23 cellular contexts compared by ENCODE assay signal in the genomic region with DNA sequence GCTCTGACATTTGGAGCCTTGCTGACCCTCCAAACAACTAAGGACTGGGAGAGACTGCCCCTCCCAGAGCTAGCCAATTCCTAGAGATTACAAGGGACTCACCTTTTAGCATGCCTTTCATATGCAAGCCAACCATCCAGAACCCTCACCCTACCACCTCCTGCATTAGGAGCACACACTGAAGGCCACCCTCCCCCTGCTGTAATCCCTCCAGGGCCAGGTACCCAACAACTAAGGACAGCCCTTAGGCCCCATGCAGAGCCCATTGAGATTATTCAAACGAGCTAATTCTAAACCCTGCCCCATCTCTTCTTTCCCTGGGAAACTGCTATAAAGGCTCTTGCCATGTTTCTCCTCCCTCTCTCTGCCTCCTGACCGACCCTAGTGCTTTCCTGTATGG.
"Had no signal": no experiment of that assay in that cellular context is flagged by ENCODE, and none has a peak within 500 bp of the region (broad histone marks: within the 10 kb centered on the region; RNA-seq: fewer than 3 reads in every experiment).

No MANE protein-coding gene starts in this region.

- H3K4me1 ChIP-seq: right atrium auricular region, sigmoid colon, testis, tibial nerve, upper lobe of right lung had no signal

- H3K27ac Mint-ChIP-seq: dendritic cell treated with granulocyte-macrophage colony-stimulating factor and Interleukin-4, amounts not matched to agents 40 ng/mL and 50 ng/mL, for 4 days; effector memory CD8-positive, alpha-beta T cell; naive thymus-derived CD8-positive, alpha-beta T cell; stimulated activated naive B cell treated with anti-CD40 and anti-IgM and Interleukin-4, amounts not matched to agents 10 μg/mL and 1 μg/mL and 100 μg/mL, for 72 hours; stimulated activated naive CD8-positive, alpha-beta T cell treated with anti-CD3 and anti-CD28 coated beads, Interleukin-15, amount 100 ng/mL, for 72 hours had no signal

- H3K36me3 Mint-ChIP-seq: naive thymus-derived CD8-positive, alpha-beta T cell; stimulated activated naive B cell treated with anti-CD40 and anti-IgM and Interleukin-4, amounts not matched to agents 10 μg/mL and 1 μg/mL and 100 μg/mL, for 72 hours had no signal

- H3K36me3 ChIP-seq: esophagus squamous epithelium, ovary, right atrium auricular region, sigmoid colon, tibial nerve, upper lobe of right lung, vagina had no signal

- H3K4me1 Mint-ChIP-seq: naive thymus-derived CD8-positive, alpha-beta T cell; stimulated activated naive B cell treated with anti-CD40 and anti-IgM and Interleukin-4, amounts not matched to agents 10 μg/mL and 1 μg/mL and 100 μg/mL, for 72 hours; stimulated activated naive CD8-positive, alpha-beta T cell treated with anti-CD3 and anti-CD28 coated beads, Interleukin-15, amount 100 ng/mL, for 72 hours had no signal

- H3K27me3 Mint-ChIP-seq: effector memory CD8-positive, alpha-beta T cell; stimulated activated naive B cell treated with anti-CD40 and anti-IgM and Interleukin-4, amounts not matched to agents 10 μg/mL and 1 μg/mL and 100 μg/mL, for 72 hours; stimulated activated naive CD8-positive, alpha-beta T cell treated with anti-CD3 and anti-CD28 coated beads, Interleukin-15, amount 100 ng/mL, for 72 hours had no signal

- H3K27me3 ChIP-seq: esophagus squamous epithelium, ovary, right atrium auricular region, sigmoid colon, testis, tibial nerve, upper lobe of right lung, vagina had no signal

- H3K27ac ChIP-seq: esophagus squamous epithelium, ovary, right atrium auricular region, sigmoid colon, skin epidermis, testis, tibial nerve, upper lobe of right lung, vagina had no signal

- DNase-seq: effector memory CD8-positive, alpha-beta T cell; esophagus squamous epithelium; foreskin fibroblast; head of caudate nucleus; hippocampal formation; islet precursor cell; mammary epithelial cell; mucosa of descending colon; naive thymus-derived CD8-positive, alpha-beta T cell; ovary; sigmoid colon; stimulated activated CD4-positive, alpha-beta T cell treated with anti-CD3 and anti-CD28 coated beads, Interleukin-2, amount 100 ng/mL, for 24 hours; stimulated activated CD4-positive, alpha-beta T cell treated with anti-CD3 and anti-CD28 coated beads, Interleukin-4, amount 100 ng/mL, for 4 hours; stimulated activated naive B cell treated with anti-CD40 and anti-IgM and Interleukin-4, amounts not matched to agents 10 μg/mL and 1 μg/mL and 100 μg/mL, for 72 hours; stimulated activated naive CD8-positive, alpha-beta T cell treated with anti-CD3 and anti-CD28 coated beads, Interleukin-15, amount 100 ng/mL, for 72 hours; testis; upper lobe of right lung had no signal

- H3K4me3 Mint-ChIP-seq: dendritic cell treated with granulocyte-macrophage colony-stimulating factor and Interleukin-4, amounts not matched to agents 40 ng/mL and 50 ng/mL, for 4 days; effector memory CD8-positive, alpha-beta T cell; naive thymus-derived CD8-positive, alpha-beta T cell; stimulated activated naive B cell treated with anti-CD40 and anti-IgM and Interleukin-4, amounts not matched to agents 10 μg/mL and 1 μg/mL and 100 μg/mL, for 72 hours; stimulated activated naive CD8-positive, alpha-beta T cell treated with anti-CD3 and anti-CD28 coated beads, Interleukin-15, amount 100 ng/mL, for 72 hours had no signal

- H3K9me3 ChIP-seq: ovary, testis, upper lobe of right lung, vagina had no signal

- ATAC-seq: effector memory CD8-positive, alpha-beta T cell; left lobe of liver; mucosa of descending colon; naive thymus-derived CD8-positive, alpha-beta T cell; stimulated activated naive B cell treated with anti-CD40 and anti-IgM and Interleukin-4, amounts not matched to agents 10 μg/mL and 1 μg/mL and 100 μg/mL, for 72 hours; stimulated activated naive CD8-positive, alpha-beta T cell treated with anti-CD3 and anti-CD28 coated beads, Interleukin-15, amount 100 ng/mL, for 72 hours; upper lobe of right lung had no signal

- H3K4me3 ChIP-seq: esophagus squamous epithelium, mucosa of descending colon, ovary, right atrium auricular region, sigmoid colon, skin epidermis, testis, tibial nerve, upper lobe of right lung, vagina had no signal
